ENCODE assay signal across 5 cellular contexts in genomic region chr11:67906969-67907368, GRCh38.
DNase-seq lines count a peak whose midpoint lies in the region; ATAC-seq, FAIRE-seq and TF ChIP-seq lines count a peak whose summit lies in the region.
"Not testable (repeated sequence)": the region's sequence is repeated elsewhere in the genome, so short reads cannot be mapped to it uniquely, and the experiment has no call there.

No MANE protein-coding gene starts in this region.

- H3K9ac ChIP-seq in K562 (ENCODE audit: insufficient read depth in 1 of 2, low read depth in 2 of 2, low read length in 2 of 2): not testable (repeated sequence)

- not testable (repeated sequence) for TF ChIP-seq EP300 in K562 (IDR thresholded peaks at IDR 0.05; ENCODE audit: low read length)

- not testable (repeated sequence) for H3K27ac ChIP-seq in K562 (ENCODE audit: extremely low read depth, low read depth, low read length)

- DNase-seq in amniotic epithelial cell (ENCODE audit: low read depth) (peak; percentile 85), K562 (ENCODE audit: extremely low read depth in 1 of 4, low spot score in 3 of 4) (peak in 2 of 4 experiments; percentile 3 to 10), bronchial epithelial cell (ENCODE audit: low read depth) (peak; percentile 69), erythroblast (lab: John Stamatoyannopoulos, UW) (peak; percentile 25 to 40), iris pigment epithelial cell (ENCODE audit: low read depth) (peak; percentile 36)

- not testable (repeated sequence) for H3K36me3 ChIP-seq in K562 (ENCODE audit: control insufficient read depth, insufficient read depth, low read length); bronchial epithelial cell (ENCODE audit: control insufficient read depth, insufficient read depth, low read length)

- POLR2A ChIA-PET in K562 (lab: Yijun Ruan, JAX): not testable (repeated sequence)

- not testable (repeated sequence) for H4K20me1 ChIP-seq in K562 (replicated peaks; ENCODE audit: control insufficient read depth, insufficient read depth, low read length)

- intact Hi-C loops in K562 (cut with micrococcal nuclease): not testable (repeated sequence)

- H3K4me3 ChIP-seq in K562; bronchial epithelial cell (ENCODE audit: low read depth, low read length): not testable (repeated sequence)

- TF ChIP-seq CTCF in K562 (IDR thresholded peaks at IDR 0.05 in 2 of 3, conservative IDR thresholded peaks at IDR 0.05 in 1 of 3; ENCODE audit: insufficient read depth in 2 of 3, low read depth in 1 of 3, low read length in 3 of 3); bronchial epithelial cell (IDR thresholded peaks at IDR 0.05; ENCODE audit: insufficient read depth, low read length, severe bottlenecking): not testable (repeated sequence)

- H3K4me2 ChIP-seq in K562 (ENCODE audit: insufficient read depth, low read length): not testable (repeated sequence)

- not testable (repeated sequence) for FAIRE-seq in K562 (lab: Jason Lieb, UNC); bronchial epithelial cell (lab: Jason Lieb, UNC)

- no CpG with 5 or more reads among the region's 1 CpG for WGBS in K562 (ENCODE audit: insufficient coverage, low coverage, missing lambda C conversion rate)

- not testable (repeated sequence) for H2AFZ ChIP-seq in K562 (ENCODE audit: low read depth, low read length)

- H3K9me1 ChIP-seq in K562 (ENCODE audit: control insufficient read depth, insufficient read depth, low read length): not testable (repeated sequence)

- not testable (repeated sequence) for ATAC-seq in K562

- CTCF ChIA-PET in K562 (lab: Yijun Ruan, JAX; ENCODE audit: low intra/inter-chr PET ratio): not testable (repeated sequence)

- TF ChIP-seq RAD21 in K562 (CRISPR knock-in tag; conservative IDR thresholded peaks at IDR 0.05 in 1 of 2, IDR thresholded peaks at IDR 0.05 in 1 of 2): not testable (repeated sequence)

- not testable (repeated sequence) for BruUV-seq in K562 (replicated peaks; lab: Mats Ljungman, UMichigan)

- in situ Hi-C loops in K562 (cut with MboI): not testable (repeated sequence)

- not testable (repeated sequence) for TF ChIP-seq POLR2A in K562 (conservative IDR thresholded peaks at IDR 0.05); erythroblast (IDR thresholded peaks at IDR 0.05; ENCODE audit: low read length)

- H3K4me1 ChIP-seq in K562 (replicated peaks in 1 of 2; ENCODE audit: control insufficient read depth in 2 of 2, insufficient read depth in 2 of 2, low read length in 2 of 2): not testable (repeated sequence)

- H3K27me3 ChIP-seq in K562 (ENCODE audit: control insufficient read depth in 2 of 2, insufficient read depth in 2 of 2, low read length in 2 of 2); bronchial epithelial cell (ENCODE audit: control insufficient read depth, insufficient read depth, low read length): not testable (repeated sequence)

- H3K9me3 ChIP-seq in K562 (replicated peaks; ENCODE audit: control insufficient read depth, insufficient read depth, low read depth, low read length): not testable (repeated sequence)

- H3K79me2 ChIP-seq in K562 (ENCODE audit: control insufficient read depth, insufficient read depth, low read length): not testable (repeated sequence)

TF ChIP-seq in K562, 482 proteins besides CTCF, POLR2A, EP300 and RAD21:
- TF ChIP-seq CBFA2T2 (conservative IDR thresholded peaks at IDR 0.05) (peak; percentile 73), TAL1 (IDR thresholded peaks at IDR 0.05) (peak; percentile 79), TCF3 (CRISPR knock-in tag; IDR thresholded peaks at IDR 0.05) (peak; percentile 34; the same call in 1 of the 2 replicates), TEAD4 (IDR thresholded peaks at IDR 0.05; ENCODE audit: low read length) (peak; percentile 39; the same call in 1 of the 2 replicates), NRF1 (conservative IDR thresholded peaks at IDR 0.05 in 1 of 2, IDR thresholded peaks at IDR 0.05 in 1 of 2) (0 out of 4 replicates have a peak, but pooled peaks of 1 of the 2 experiments have one; percentile 27), NCOR1 (IDR thresholded peaks at IDR 0.05) (peak; percentile 64), ARID1B (IDR thresholded peaks at IDR 0.05) (peak; percentile 59), NFIC (IDR thresholded peaks at IDR 0.05) (0 out of 2 replicates have a peak, but pooled peaks have one; percentile 17), CBFA2T3 (IDR thresholded peaks at IDR 0.05) (peak; percentile 79), KDM1A (IDR thresholded peaks at IDR 0.05) (peak; percentile 73 to 75)
- not testable (repeated sequence) for TF ChIP-seq TEAD4 (CRISPR knock-in tag; IDR thresholded peaks at IDR 0.05; ENCODE audit: borderline replicate concordance)
